ENCODE assay signal across 1 cellular context in genomic region chr22:49824936-49825335, GRCh38.
TF ChIP-seq lines count a peak whose summit lies in the region.

No MANE protein-coding gene starts in this region.

TF ChIP-seq in IMR-90, 13 proteins besides CTCF, POLR2A, EP300 and RAD21 (continued from another document):
- TF ChIP-seq, protein P1, sequence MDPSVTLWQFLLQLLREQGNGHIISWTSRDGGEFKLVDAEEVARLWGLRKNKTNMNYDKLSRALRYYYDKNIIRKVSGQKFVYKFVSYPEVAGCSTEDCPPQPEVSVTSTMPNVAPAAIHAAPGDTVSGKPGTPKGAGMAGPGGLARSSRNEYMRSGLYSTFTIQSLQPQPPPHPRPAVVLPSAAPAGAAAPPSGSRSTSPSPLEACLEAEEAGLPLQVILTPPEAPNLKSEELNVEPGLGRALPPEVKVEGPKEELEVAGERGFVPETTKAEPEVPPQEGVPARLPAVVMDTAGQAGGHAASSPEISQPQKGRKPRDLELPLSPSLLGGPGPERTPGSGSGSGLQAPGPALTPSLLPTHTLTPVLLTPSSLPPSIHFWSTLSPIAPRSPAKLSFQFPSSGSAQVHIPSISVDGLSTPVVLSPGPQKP (IDR thresholded peaks at IDR 0.05; ENCODE audit: borderline replicate concordance, low read depth, low read length) = no peak
- no peak for TF ChIP-seq CHD1 (IDR thresholded peaks at IDR 0.05; ENCODE audit: low read depth, low read length)
- TF ChIP-seq NFE2L2 (IDR thresholded peaks at IDR 0.05; ENCODE audit: low read depth, low read length) = no peak
- TF ChIP-seq CEBPB (IDR thresholded peaks at IDR 0.05; ENCODE audit: low read depth, low read length) = no peak
- TF ChIP-seq MXI1 (IDR thresholded peaks at IDR 0.05; ENCODE audit: borderline replicate concordance, low read depth, low read length) = no peak
